ENCODE assay signal across 28 cellular contexts in the genomic region with DNA sequence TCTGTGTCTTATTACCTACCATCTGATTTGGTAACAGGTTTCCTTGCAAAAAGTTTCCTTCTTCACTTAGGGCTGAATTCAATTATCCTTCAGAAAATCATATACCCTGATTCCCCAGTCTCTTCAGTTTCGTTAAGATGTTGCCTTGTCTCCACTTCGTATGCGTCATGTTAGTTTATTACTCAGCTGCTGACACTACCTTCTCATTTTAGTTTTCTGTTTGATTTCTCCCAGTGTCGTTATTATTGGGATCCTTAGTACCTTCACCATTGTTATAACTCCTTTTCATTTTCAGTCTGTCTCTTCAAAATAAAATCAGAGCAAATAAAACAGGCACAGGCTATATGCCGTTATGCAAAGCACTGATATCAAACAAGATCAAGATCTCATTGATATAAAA.
"Had no signal": no experiment of that assay in that cellular context is flagged by ENCODE, and none has a peak within 500 bp of the region (broad histone marks: within the 10 kb centered on the region; RNA-seq: fewer than 3 reads in every experiment).

No MANE protein-coding gene starts in this region.

- H3K27me3 ChIP-seq: brain microvascular endothelial cell, esophagus muscularis mucosa, foreskin keratinocyte, sigmoid colon, uterus had no signal

- H3K36me3 Mint-ChIP-seq: activated naive CD8-positive, alpha-beta T cell treated with anti-CD3 and anti-CD28 coated beads, Interleukin-2, amount 10 ng/mL, durations not matched to agents 7 days and 5 days; immature natural killer cell; mesothelial cell of epicardium; naive B cell; stimulated activated memory B cell treated with anti-CD40 and anti-IgM and Interleukin-4, amounts not matched to agents 10 μg/mL and 1 μg/mL and 100 μg/mL, for 72 hours; type B pancreatic cell had no signal

- H3K4me3 ChIP-seq: esophagus muscularis mucosa, heart left ventricle, psoas muscle, sigmoid colon, uterus had no signal

- ATAC-seq: foreskin keratinocyte; heart left ventricle; left colon; psoas muscle; stimulated activated memory B cell treated with anti-CD40 and anti-IgM and Interleukin-4, amounts not matched to agents 10 μg/mL and 1 μg/mL and 100 μg/mL, for 72 hours; stimulated activated naive CD8-positive, alpha-beta T cell treated with anti-CD3 and anti-CD28 coated beads, Interleukin-15, amount 100 ng/mL, for 72 hours had no signal

- H3K27ac ChIP-seq: brain microvascular endothelial cell, esophagus muscularis mucosa, foreskin keratinocyte, heart left ventricle, parathyroid adenoma, psoas muscle, sigmoid colon, uterus, VCaP had no signal

- H3K4me1 ChIP-seq: parathyroid adenoma, uterus had no signal

- DNase-seq: activated CD4-positive, alpha-beta T cell treated with anti-CD3 and anti-CD28 coated beads, Interleukin-2, amount 50 U/mL, for 1 hour; activated naive CD4-positive, alpha-beta T cell; activated naive CD8-positive, alpha-beta T cell treated with anti-CD3 and anti-CD28 coated beads, Interleukin-2, amount 10 ng/mL, durations not matched to agents 7 days and 5 days; amniotic stem cell; brain microvascular endothelial cell; effector CD4-positive, alpha-beta T cell; foreskin keratinocyte; heart left ventricle; hypothalamus; immature natural killer cell; kidney; left colon; naive B cell; nucleus accumbens; psoas muscle; sigmoid colon; small intestine; stimulated activated CD4-positive, alpha-beta T cell treated with anti-CD3 and anti-CD28 coated beads, Interleukin-4, amount 100 ng/mL, for 24 hours; stimulated activated naive CD8-positive, alpha-beta T cell treated with anti-CD3 and anti-CD28 coated beads, Interleukin-15, amount 100 ng/mL, for 72 hours; substantia nigra; uterus had no signal

- H3K27ac Mint-ChIP-seq: immature natural killer cell; mesothelial cell of epicardium; stimulated activated memory B cell treated with anti-CD40 and anti-IgM and Interleukin-4, amounts not matched to agents 10 μg/mL and 1 μg/mL and 100 μg/mL, for 72 hours; type B pancreatic cell had no signal

- H3K9me3 Mint-ChIP-seq: immature natural killer cell; naive B cell; neural crest cell; stimulated activated memory B cell treated with anti-CD40 and anti-IgM and Interleukin-4, amounts not matched to agents 10 μg/mL and 1 μg/mL and 100 μg/mL, for 72 hours; stimulated activated naive CD8-positive, alpha-beta T cell treated with anti-CD3 and anti-CD28 coated beads, Interleukin-15, amount 100 ng/mL, for 72 hours; type B pancreatic cell had no signal

- H3K4me1 Mint-ChIP-seq: immature natural killer cell; naive B cell; stimulated activated memory B cell treated with anti-CD40 and anti-IgM and Interleukin-4, amounts not matched to agents 10 μg/mL and 1 μg/mL and 100 μg/mL, for 72 hours had no signal

- H3K27me3 Mint-ChIP-seq: type B pancreatic cell had no signal

- H3K36me3 ChIP-seq: brain microvascular endothelial cell, esophagus muscularis mucosa, heart left ventricle, sigmoid colon, uterus had no signal

- H3K9me3 ChIP-seq: esophagus muscularis mucosa, psoas muscle, sigmoid colon, uterus had no signal

- H3K4me3 Mint-ChIP-seq: activated naive CD8-positive, alpha-beta T cell treated with anti-CD3 and anti-CD28 coated beads, Interleukin-2, amount 10 ng/mL, durations not matched to agents 7 days and 5 days; immature natural killer cell; mesothelial cell of epicardium; naive B cell; neural crest cell; stimulated activated memory B cell treated with anti-CD40 and anti-IgM and Interleukin-4, amounts not matched to agents 10 μg/mL and 1 μg/mL and 100 μg/mL, for 72 hours; stimulated activated naive CD8-positive, alpha-beta T cell treated with anti-CD3 and anti-CD28 coated beads, Interleukin-15, amount 100 ng/mL, for 72 hours; type B pancreatic cell had no signal
